ENCODE assay signal across 9 cellular contexts in genomic region chr15:91855241-91855640, GRCh38. TPM values are rescaled to one million over a fixed set of nuclear protein-coding genes. Genes with fewer than 3 reads are reported as not detected.
DNase-seq lines count a peak whose midpoint lies in the region; ATAC-seq and TF ChIP-seq lines count a peak whose summit lies in the region.
"Had no signal": no experiment of that assay in that cellular context is flagged by ENCODE, and none has a peak within 500 bp of the region (broad histone marks: within the 10 kb centered on the region; RNA-seq: fewer than 3 reads in every experiment).

No MANE protein-coding gene starts in this region.

- peaks cover 71% of the 10 kb centered on the region for H3K4me1 Mint-ChIP-seq in activated naive CD8-positive, alpha-beta T cell (ENCODE audit: low read depth)
- peaks cover 53% of the 10 kb centered on the region for H3K4me1 Mint-ChIP-seq in activated naive CD8-positive, alpha-beta T cell treated with anti-CD3 and anti-CD28 coated beads for 36 hours
- peaks cover 40% of the 10 kb centered on the region for H3K4me1 Mint-ChIP-seq in WTC11

- H3K4me2 ChIP-seq in hepatocyte: peak overlapping the region; percentile 96

- no peak overlapping the region for H3K4me3 ChIP-seq in hepatocyte
- peak overlapping the region in 1 of 4 donors; percentile 66 for H3K4me3 ChIP-seq in transverse colon
- H3K4me3 ChIP-seq: GM23248 had no signal

- H3K9me3 Mint-ChIP-seq in activated naive CD8-positive, alpha-beta T cell (ENCODE audit: low read depth): no peaks in the 10 kb centered on the region
- no peaks in the 10 kb centered on the region for H3K9me3 Mint-ChIP-seq in activated naive CD8-positive, alpha-beta T cell treated with anti-CD3 and anti-CD28 coated beads for 36 hours
- H3K9me3 Mint-ChIP-seq in WTC11: no peaks in the 10 kb centered on the region

- ATAC-seq in WTC11: no peak

- H3K9me2 ChIP-seq in hepatocyte (replicated peaks; ENCODE audit: insufficient read depth): no peaks in the 10 kb centered on the region

- H3K27ac Mint-ChIP-seq in activated naive CD8-positive, alpha-beta T cell: peak overlapping the region; percentile 78
- no peak overlapping the region for H3K27ac Mint-ChIP-seq in activated naive CD8-positive, alpha-beta T cell treated with anti-CD3 and anti-CD28 coated beads for 36 hours
- H3K27ac Mint-ChIP-seq in WTC11: no peak overlapping the region

- no peak overlapping the region for H2AFZ ChIP-seq in hepatocyte
- H2AFZ ChIP-seq: GM23248 had no signal

- intact Hi-C loops in transverse colon (cut with DNase I; ENCODE audit: low total_unique reads): loop anchor here (10.0 kb wide), 1 partner anchor 220 kb away; no protein-coding TSS in a partner anchor

- H3K4me3 Mint-ChIP-seq in activated naive CD8-positive, alpha-beta T cell: peak overlapping the region; percentile 84
- no peak overlapping the region for H3K4me3 Mint-ChIP-seq in activated naive CD8-positive, alpha-beta T cell treated with anti-CD3 and anti-CD28 coated beads for 36 hours
- peak overlapping the region; percentile 70 for H3K4me3 Mint-ChIP-seq in WTC11

- POLR2A ChIA-PET in WTC11 (lab: Charles Lee): no interaction called here

- TF ChIP-seq CTCF in WTC11 (IDR thresholded peaks at IDR 0.05) (no peak), hepatocyte (IDR thresholded peaks at IDR 0.05; ENCODE audit: poor library complexity) (no peak), transverse colon (IDR thresholded peaks at IDR 0.05) (no peak)

- no peak for TF ChIP-seq POLR2A in transverse colon (IDR thresholded peaks at IDR 0.05)

- H3K27ac ChIP-seq in hepatocyte: no peak overlapping the region
- peak overlapping the region in 3 of 4 donors; percentile 87 to 91 (median 89) for H3K27ac ChIP-seq in transverse colon
- H3K27ac ChIP-seq: GM23248 had no signal

- no peak for DNase-seq in activated naive CD8-positive, alpha-beta T cell treated with anti-CD3 and anti-CD28 coated beads for 36 hours
- DNase-seq in WTC11 (ENCODE audit: low spot score) (no peak), hepatocyte (ENCODE audit: low spot score) (no peak), transverse colon (no peak), NCI-H187 (lab: John Stamatoyannopoulos, UW) (no peak), RPMI8226 (no peak)
- DNase-seq in stimulated activated CD4-positive, alpha-beta T cell treated with anti-CD3 and anti-CD28 coated beads, Interleukin-4, amount 100 ng/mL, for 4 hours: no peak

- TF ChIP-seq EP300 in transverse colon (IDR thresholded peaks at IDR 0.05; ENCODE audit: low read depth): no peak

- WGBS in hepatocyte (ENCODE audit: low lambda C conversion rate, missing lambda C conversion rate): 85% methylated on average over 6 of the region's 6 CpGs
- 45 to 49% methylated on average over 4 to 6 of the region's 6 CpGs for WGBS in transverse colon (ENCODE audit: low coverage in 1 of 2), 2 donors

- H3K4me1 ChIP-seq in hepatocyte (ENCODE audit: insufficient read depth): no peaks in the 10 kb centered on the region
- H3K4me1 ChIP-seq in transverse colon: peaks cover 10 to 44% (median 29%) of the 10 kb centered on the region in 4 donors

- no peaks in the 10 kb centered on the region for H4K20me1 ChIP-seq in hepatocyte (ENCODE audit: insufficient read depth, poor library complexity, severe bottlenecking)

- H3K27me3 Mint-ChIP-seq in activated naive CD8-positive, alpha-beta T cell: no peaks in the 10 kb centered on the region
- peaks cover 7% of the 10 kb centered on the region for H3K27me3 Mint-ChIP-seq in activated naive CD8-positive, alpha-beta T cell treated with anti-CD3 and anti-CD28 coated beads for 36 hours
- H3K27me3 Mint-ChIP-seq in WTC11 (ENCODE audit: low read depth): peaks cover 26% of the 10 kb centered on the region

- no peaks in the 10 kb centered on the region for H3K9me3 ChIP-seq in hepatocyte (ENCODE audit: low read depth)
- H3K9me3 ChIP-seq in transverse colon: no peaks in the 10 kb centered on the region

- peaks cover 42% of the 10 kb centered on the region for H3K27me3 ChIP-seq in hepatocyte
- no peaks in the 10 kb centered on the region for H3K27me3 ChIP-seq in transverse colon

- CTCF ChIA-PET in WTC11 (lab: Charles Lee): interaction anchor here (1.2 to 5.4 kb wide), 11 partner anchors 12 to 223 kb away, joined by 3 to 52 read pairs (median 11); no protein-coding TSS in a partner anchor

- in situ Hi-C loops in transverse colon (cut with MboI; ENCODE audit: low pct_ligation_motif_present in 1 of 4, low pct_unique_long_range_greater_than_20kb in 1 of 4, low sequenced_read_pairs in 3 of 4): loop anchor here in 1 of 4 donors (25.0 kb wide), 1 partner anchor 107 kb away; no protein-coding TSS in a partner anchor

- H3K36me3 ChIP-seq in hepatocyte (replicated peaks; ENCODE audit: insufficient read depth, low read depth) (no peaks in the 10 kb centered on the region), transverse colon (no peaks in the 10 kb centered on the region)

- no peaks in the 10 kb centered on the region for H3K79me2 ChIP-seq in hepatocyte

- H3K36me3 Mint-ChIP-seq in activated naive CD8-positive, alpha-beta T cell: peaks cover 2% of the 10 kb centered on the region
- no peaks in the 10 kb centered on the region for H3K36me3 Mint-ChIP-seq in activated naive CD8-positive, alpha-beta T cell treated with anti-CD3 and anti-CD28 coated beads for 36 hours
- no peaks in the 10 kb centered on the region for H3K36me3 Mint-ChIP-seq in WTC11

TF ChIP-seq in WTC11, 78 proteins besides CTCF, POLR2A, EP300 and RAD21:
- TF ChIP-seq NFE2L1 (CRISPR knock-in tag; IDR thresholded peaks at IDR 0.05) (no peak), FOXK1 (CRISPR knock-in tag; IDR thresholded peaks at IDR 0.05) (no peak), ZNF317 (CRISPR knock-in tag; IDR thresholded peaks at IDR 0.05; ENCODE audit: borderline replicate concordance, low read depth) (no peak), ZNF396 (CRISPR knock-in tag; IDR thresholded peaks at IDR 0.05; ENCODE audit: borderline replicate concordance) (no peak), ATF3 (CRISPR knock-in tag; conservative IDR thresholded peaks at IDR 0.05) (no peak), ZNF121 (CRISPR knock-in tag; IDR thresholded peaks at IDR 0.05) (no peak), GABPB1 (CRISPR knock-in tag; IDR thresholded peaks at IDR 0.05) (no peak), NFATC4 (CRISPR knock-in tag; IDR thresholded peaks at IDR 0.05) (no peak), MYBL2 (CRISPR knock-in tag; IDR thresholded peaks at IDR 0.05) (no peak), ZNF232 (CRISPR knock-in tag; IDR thresholded peaks at IDR 0.05) (no peak), TEAD1 (CRISPR knock-in tag; IDR thresholded peaks at IDR 0.05) (no peak), MAX (CRISPR knock-in tag; IDR thresholded peaks at IDR 0.05) (no peak)
- TF ChIP-seq, protein P1, sequence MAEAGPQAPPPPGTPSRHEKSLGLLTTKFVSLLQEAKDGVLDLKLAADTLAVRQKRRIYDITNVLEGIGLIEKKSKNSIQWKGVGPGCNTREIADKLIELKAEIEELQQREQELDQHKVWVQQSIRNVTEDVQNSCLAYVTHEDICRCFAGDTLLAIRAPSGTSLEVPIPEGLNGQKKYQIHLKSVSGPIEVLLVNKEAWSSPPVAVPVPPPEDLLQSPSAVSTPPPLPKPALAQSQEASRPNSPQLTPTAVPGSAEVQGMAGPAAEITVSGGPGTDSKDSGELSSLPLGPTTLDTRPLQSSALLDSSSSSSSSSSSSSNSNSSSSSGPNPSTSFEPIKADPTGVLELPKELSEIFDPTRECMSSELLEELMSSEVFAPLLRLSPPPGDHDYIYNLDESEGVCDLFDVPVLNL (CRISPR knock-in tag; IDR thresholded peaks at IDR 0.05; ENCODE audit: borderline replicate concordance, low read depth): no peak
- TF ChIP-seq, protein P2, sequence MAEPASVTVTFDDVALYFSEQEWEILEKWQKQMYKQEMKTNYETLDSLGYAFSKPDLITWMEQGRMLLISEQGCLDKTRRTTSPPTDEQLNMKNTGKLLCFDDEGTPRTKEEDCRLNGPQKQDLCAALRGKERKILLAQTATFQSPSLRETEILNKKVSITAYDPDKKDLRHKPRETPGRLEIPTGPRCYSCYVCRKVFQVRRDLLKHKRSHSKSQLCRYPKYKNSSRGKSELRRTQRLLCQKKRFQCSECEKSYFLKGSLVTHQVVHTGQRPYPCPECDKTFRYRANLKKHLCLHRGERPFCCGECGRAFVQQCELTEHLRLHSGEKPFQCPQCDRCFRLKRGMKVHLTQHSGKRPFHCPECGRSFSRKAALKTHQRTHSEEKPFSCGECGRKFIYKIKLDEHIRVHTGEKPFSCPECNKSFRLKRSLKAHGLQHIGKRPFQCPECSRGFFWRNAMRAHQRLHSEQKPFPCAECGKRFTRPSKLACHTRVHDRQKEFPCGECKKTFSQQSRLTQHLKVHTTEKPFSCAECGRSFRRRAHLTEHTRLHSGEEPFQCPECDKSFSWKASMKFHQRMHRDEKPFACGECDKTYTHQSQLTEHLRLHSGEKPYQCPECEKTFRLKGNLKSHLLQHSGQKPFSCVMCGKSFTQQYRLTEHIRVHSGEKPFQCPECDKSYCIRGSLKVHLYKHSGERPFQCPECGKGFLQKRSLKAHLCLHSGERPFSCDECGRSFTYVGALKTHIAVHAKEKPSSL (CRISPR knock-in tag; conservative IDR thresholded peaks at IDR 0.05): no peak
TF ChIP-seq in WTC11: peak in this region for 0.

RNA-seq across cellular contexts. Expression of gene SLCO3A1, which starts 1.7 kb away (rescaled TPM):
- total RNA-seq in activated naive CD8-positive, alpha-beta T cell treated with anti-CD3 and anti-CD28 coated beads for 36 hours: 1 to 10 TPM; 2.0 to 2.7 TPM
- 6.8 to 9.8 TPM (median 9.1 TPM) in 3 replicates for total RNA-seq in WTC11 (2021)
- 1.3 and 1.5 TPM in 2 replicates for total RNA-seq in hepatocyte
- polyA plus RNA-seq in hepatocyte: 4.5 and 5.4 TPM in 2 replicates
- 10 to 100 TPM in 1 of 4 donors, 1 to 10 TPM in 3; 4.4 to 66.2 (median 5.1) TPM for total RNA-seq in transverse colon
